Comparison of ENCODE assay signal across 16 cellular contexts in the genomic region with DNA sequence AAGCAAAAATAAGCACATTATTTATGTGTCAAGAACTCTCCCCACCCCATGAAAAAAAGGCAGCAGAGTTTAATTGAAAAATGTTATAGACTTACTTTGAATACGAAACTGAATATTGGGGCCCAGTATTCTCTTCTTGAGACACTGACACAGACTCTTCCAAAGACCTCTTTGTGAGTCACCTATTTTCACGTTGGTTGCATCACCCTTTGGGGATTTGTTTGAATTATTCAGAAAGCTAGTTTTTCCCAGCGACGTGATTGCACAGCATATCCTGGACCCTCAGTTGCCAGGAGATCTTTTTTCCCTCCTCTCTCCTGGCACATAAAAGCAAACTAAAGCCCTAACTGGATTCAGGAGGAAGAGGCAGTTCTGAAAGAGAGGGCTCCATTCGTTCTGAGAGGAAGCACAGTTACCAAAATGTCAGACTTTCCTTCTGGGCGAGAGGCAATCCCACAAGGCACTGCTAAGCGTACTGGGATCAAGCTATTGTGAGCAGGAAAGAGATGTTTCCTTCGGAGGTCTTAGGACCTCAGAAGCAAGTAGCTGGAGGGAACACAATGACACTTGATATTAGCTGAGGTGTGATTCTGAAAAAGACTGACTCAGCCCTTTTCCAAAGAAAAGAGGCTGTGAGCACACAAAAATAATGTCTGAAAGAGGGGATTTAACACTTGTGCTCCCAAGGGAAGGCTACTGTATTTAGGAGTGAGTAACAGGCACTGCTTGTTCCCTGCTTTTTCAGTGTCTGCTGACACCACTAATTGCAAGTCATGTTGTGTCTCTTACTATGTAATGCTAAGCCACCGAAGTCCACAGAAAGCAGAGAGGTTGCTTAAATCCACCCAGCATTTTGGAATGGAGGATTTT.
DNase-seq lines count a peak whose midpoint lies in the region; ATAC-seq and TF ChIP-seq lines count a peak whose summit lies in the region.
"Had no signal": no experiment of that assay in that cellular context is flagged by ENCODE, and none has a peak within 500 bp of the region (broad histone marks: within the 10 kb centered on the region; RNA-seq: fewer than 3 reads in every experiment).

No MANE protein-coding gene starts in this region.

- H3K4me1 Mint-ChIP-seq in WTC11 = peaks cover 16% of the 10 kb centered on the region

- WGBS in heart left ventricle, 4 donors = 63 to 66% (median 65%) methylated on average over 9 of the region's 9 CpGs

- no peak overlapping the region for H3K4me3 Mint-ChIP-seq in WTC11

- DNase-seq in ACHN (peak; percentile 5), HCEC 1CT (peak; percentile 65), WTC11 (ENCODE audit: low spot score) (no peak), germinal center (ENCODE audit: low spot score) (no peak), cerebellum (ENCODE audit: low spot score) (no peak), heart left ventricle (no peak)
- DNase-seq in activated CD8-positive, alpha-beta memory T cell treated with anti-CD3 and anti-CD28 coated beads for 24 hours = no peak
- DNase-seq: activated CD4-positive, alpha-beta T cell treated with anti-CD3 and anti-CD28 coated beads for 1 hour; NCI-H345; SHP77 treated with DMSO at 0.1 percent for 48 hours; upper lobe of left lung had no signal

- peaks cover 3% of the 10 kb centered on the region; the same call in 1 of the 2 replicates for H3K27me3 Mint-ChIP-seq in WTC11 (ENCODE audit: low read depth)

- H3K36me3 ChIP-seq in iPS-18a (ENCODE audit: control insufficient read depth, low read depth, low read length) = no peaks in the 10 kb centered on the region
- H3K36me3 ChIP-seq in heart left ventricle = no peaks in the 10 kb centered on the region
- H3K36me3 ChIP-seq: BLaER1, prostate gland, upper lobe of left lung had no signal

- peaks cover 11% of the 10 kb centered on the region for H3K9me3 Mint-ChIP-seq in WTC11
- H3K9me3 Mint-ChIP-seq: activated T-helper 2 cell treated with anti-CD3 and anti-CD28 coated beads, Interferon-gamma antibody, Interleukin-2, Interleukin-4, amounts not matched to agents 10 μg/mL and 5 μg/mL and 100 μg/mL, durations not matched to agents 14 hours and 24 hours and 36 hours had no signal

- H3K4me1 ChIP-seq in iPS-18a (ENCODE audit: control insufficient read depth, low read depth, low read length) (peaks cover 8% of the 10 kb centered on the region), heart left ventricle (no peaks in the 10 kb centered on the region)
- H3K4me1 ChIP-seq: BLaER1, prostate gland, upper lobe of left lung had no signal

- intact Hi-C loops in heart left ventricle (cut with DNase I) = no loop called here

- H3K27ac ChIP-seq in iPS-18a (ENCODE audit: low read length) = peak overlapping the region; percentile 60
- H3K27ac ChIP-seq in heart left ventricle = no peak overlapping the region
- H3K27ac ChIP-seq: BLaER1, prostate gland, upper lobe of left lung had no signal

- H3K9me3 ChIP-seq in iPS-18a (ENCODE audit: control insufficient read depth, low read depth, low read length) = no peaks in the 10 kb centered on the region
- H3K9me3 ChIP-seq in heart left ventricle = peaks cover 0 to 12% (median 0%) of the 10 kb centered on the region in 12 donors
- H3K9me3 ChIP-seq: prostate gland, upper lobe of left lung had no signal

- ATAC-seq in WTC11 (peak; percentile 75), heart left ventricle (no peak)
- ATAC-seq: left lobe of liver had no signal

- POLR2A ChIA-PET in WTC11 (lab: Charles Lee) = no interaction called here

- CTCF ChIA-PET in WTC11 (lab: Charles Lee) = interaction anchor here (0.7 kb wide), 1 partner anchor 155 kb away, joined by 5 read pairs; no protein-coding TSS in a partner anchor

- no peak for TF ChIP-seq POLR2A in heart left ventricle (IDR thresholded peaks at IDR 0.05)

- H3K9ac ChIP-seq in iPS-18a (ENCODE audit: low read length) = no peak overlapping the region
- H3K9ac ChIP-seq: BLaER1 had no signal

- H3K27ac Mint-ChIP-seq in WTC11 = peak overlapping the region; percentile 32
- H3K27ac Mint-ChIP-seq: activated T-helper 2 cell treated with anti-CD3 and anti-CD28 coated beads, Interferon-gamma antibody, Interleukin-2, Interleukin-4, amounts not matched to agents 10 μg/mL and 5 μg/mL and 100 μg/mL, durations not matched to agents 14 hours and 24 hours and 36 hours had no signal

- TF ChIP-seq CTCF in WTC11 (IDR thresholded peaks at IDR 0.05) (no peak), heart left ventricle (IDR thresholded peaks at IDR 0.05) (no peak)

- peaks cover 11% of the 10 kb centered on the region for H3K36me3 Mint-ChIP-seq in WTC11

- in situ Hi-C loops in ACHN (cut with HindIII; ENCODE audit: low pct_ligation_motif_present, low pct_unique_long_range_greater_than_20kb, low sequenced_read_pairs) = no loop called here

- H3K27me3 ChIP-seq in iPS-18a (ENCODE audit: control insufficient read depth, insufficient read depth, low read length) (no peaks in the 10 kb centered on the region), heart left ventricle (no peaks in the 10 kb centered on the region)
- H3K27me3 ChIP-seq: BLaER1, upper lobe of left lung had no signal

- no peak overlapping the region for H3K4me3 ChIP-seq in iPS-18a (ENCODE audit: low read length)
- no peak overlapping the region for H3K4me3 ChIP-seq in heart left ventricle
- H3K4me3 ChIP-seq: BLaER1, prostate gland, upper lobe of left lung had no signal

TF ChIP-seq in WTC11, 78 proteins besides CTCF, POLR2A, EP300 and RAD21:
- peak; percentile 52; the same call in 1 of the 2 replicates for TF ChIP-seq GABPB1 (CRISPR knock-in tag; IDR thresholded peaks at IDR 0.05)
- TF ChIP-seq, protein P1, sequence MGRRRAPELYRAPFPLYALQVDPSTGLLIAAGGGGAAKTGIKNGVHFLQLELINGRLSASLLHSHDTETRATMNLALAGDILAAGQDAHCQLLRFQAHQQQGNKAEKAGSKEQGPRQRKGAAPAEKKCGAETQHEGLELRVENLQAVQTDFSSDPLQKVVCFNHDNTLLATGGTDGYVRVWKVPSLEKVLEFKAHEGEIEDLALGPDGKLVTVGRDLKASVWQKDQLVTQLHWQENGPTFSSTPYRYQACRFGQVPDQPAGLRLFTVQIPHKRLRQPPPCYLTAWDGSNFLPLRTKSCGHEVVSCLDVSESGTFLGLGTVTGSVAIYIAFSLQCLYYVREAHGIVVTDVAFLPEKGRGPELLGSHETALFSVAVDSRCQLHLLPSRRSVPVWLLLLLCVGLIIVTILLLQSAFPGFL (CRISPR knock-in tag; IDR thresholded peaks at IDR 0.05; ENCODE audit: borderline replicate concordance) = no peak
- TF ChIP-seq, protein P2, sequence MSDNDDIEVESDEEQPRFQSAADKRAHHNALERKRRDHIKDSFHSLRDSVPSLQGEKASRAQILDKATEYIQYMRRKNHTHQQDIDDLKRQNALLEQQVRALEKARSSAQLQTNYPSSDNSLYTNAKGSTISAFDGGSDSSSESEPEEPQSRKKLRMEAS (CRISPR knock-in tag; IDR thresholded peaks at IDR 0.05) = 0 out of 2 replicates have a peak, but pooled peaks have one; percentile 21

Comparison
In these comparisons a context has a peak if more than half of its experiments do, and no peak if none do; other contexts are left out.
1. DNase-seq: peak in ACHN (single experiment) and HCEC 1CT (single experiment); none in WTC11 (single experiment), activated CD8-positive, alpha-beta memory T cell treated with anti-CD3 and anti-CD28 coated beads for 24 hours (single experiment), germinal center (single experiment), cerebellum (single experiment) and heart left ventricle (0 of 5).